ENCODE assay signal across 1 cellular context in the genomic region with DNA sequence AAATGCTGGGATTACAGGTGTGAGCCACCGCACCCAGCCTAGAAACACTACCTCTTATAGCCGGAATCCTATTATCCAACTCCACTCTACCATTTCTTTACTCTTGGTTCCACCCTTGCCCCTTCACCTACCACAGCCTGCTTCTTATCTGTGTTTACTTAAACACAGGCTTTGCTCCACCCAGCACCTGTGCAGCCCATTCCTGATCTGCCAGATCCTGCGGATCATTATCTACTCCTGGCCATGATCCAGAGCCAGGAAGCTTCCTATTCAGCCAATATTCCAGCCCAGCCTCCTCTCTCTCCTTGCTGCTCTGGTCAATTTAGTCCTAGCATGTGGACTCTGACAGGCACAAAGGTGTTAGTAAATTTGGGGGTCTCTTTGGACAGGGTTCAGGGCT.
A peak's percentile ranks its signal among the peaks of the same experiment; 100 is the strongest.
TF ChIP-seq lines count a peak whose summit lies in the region.

No MANE protein-coding gene starts in this region.

TF ChIP-seq in HepG2, 621 proteins besides CTCF, POLR2A, EP300 and RAD21 (continued from another document and continues in another):
- TF ChIP-seq, protein P1, sequence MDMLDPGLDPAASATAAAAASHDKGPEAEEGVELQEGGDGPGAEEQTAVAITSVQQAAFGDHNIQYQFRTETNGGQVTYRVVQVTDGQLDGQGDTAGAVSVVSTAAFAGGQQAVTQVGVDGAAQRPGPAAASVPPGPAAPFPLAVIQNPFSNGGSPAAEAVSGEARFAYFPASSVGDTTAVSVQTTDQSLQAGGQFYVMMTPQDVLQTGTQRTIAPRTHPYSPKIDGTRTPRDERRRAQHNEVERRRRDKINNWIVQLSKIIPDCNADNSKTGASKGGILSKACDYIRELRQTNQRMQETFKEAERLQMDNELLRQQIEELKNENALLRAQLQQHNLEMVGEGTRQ (IDR thresholded peaks at IDR 0.05; ENCODE audit: low read depth, low read length) = no peak
- TF ChIP-seq, protein P1 (CRISPR knock-in tag; IDR thresholded peaks at IDR 0.05; ENCODE audit: borderline replicate concordance) = no peak
- TF ChIP-seq STAT5B (CRISPR knock-in tag; IDR thresholded peaks at IDR 0.05) (no peak), RXRB (CRISPR knock-in tag; IDR thresholded peaks at IDR 0.05; ENCODE audit: borderline replicate concordance) (peak; percentile 90), ZNF124 (CRISPR knock-in tag; IDR thresholded peaks at IDR 0.05) (no peak), ZNF33A (CRISPR knock-in tag; IDR thresholded peaks at IDR 0.05; ENCODE audit: borderline replicate concordance) (no peak), CHCHD3 (CRISPR knock-in tag; IDR thresholded peaks at IDR 0.05) (no peak), THAP11 (CRISPR knock-in tag; IDR thresholded peaks at IDR 0.05) (no peak), ZNF263 (CRISPR knock-in tag; IDR thresholded peaks at IDR 0.05) (no peak), NR2F2 (IDR thresholded peaks at IDR 0.05; ENCODE audit: borderline replicate concordance, low read depth) (peak; percentile 47; the same call in 1 of the 2 replicates), FOXA1 (IDR thresholded peaks at IDR 0.05) (no peak), FOXA1 (CRISPR knock-in tag; IDR thresholded peaks at IDR 0.05) (peak; percentile 84), FOXO1 (CRISPR knock-in tag; IDR thresholded peaks at IDR 0.05) (peak; percentile 52; the same call in 1 of the 2 replicates), ZNF644 (CRISPR knock-in tag; IDR thresholded peaks at IDR 0.05; ENCODE audit: low read depth) (peak; percentile 87), KLF11 (CRISPR knock-in tag; IDR thresholded peaks at IDR 0.05) (no peak), PITX1 (CRISPR knock-in tag; IDR thresholded peaks at IDR 0.05) (peak; percentile 40; the same call in 1 of the 2 replicates), HOXD1 (CRISPR knock-in tag; IDR thresholded peaks at IDR 0.05) (no peak), CREM (IDR thresholded peaks at IDR 0.05) (peak; percentile 40; the same call in 1 of the 2 replicates), CREM (CRISPR knock-in tag; IDR thresholded peaks at IDR 0.05) (no peak), RBM39 (IDR thresholded peaks at IDR 0.05; ENCODE audit: low read depth, low read length, poor library complexity, severe bottlenecking) (no peak), GATAD2A (CRISPR knock-in tag; IDR thresholded peaks at IDR 0.05) (peak; percentile 84), ZNF737 (CRISPR knock-in tag; IDR thresholded peaks at IDR 0.05; ENCODE audit: borderline replicate concordance) (no peak), MLLT10 (CRISPR knock-in tag; IDR thresholded peaks at IDR 0.05) (no peak), XBP1 (CRISPR knock-in tag; IDR thresholded peaks at IDR 0.05) (no peak), ELF3 (CRISPR knock-in tag; IDR thresholded peaks at IDR 0.05) (peak; percentile 23; the same call in 1 of the 2 replicates), SSRP1 (CRISPR knock-in tag; IDR thresholded peaks at IDR 0.05) (no peak), SIX4 (CRISPR knock-in tag; IDR thresholded peaks at IDR 0.05) (peak; percentile 35; the same call in 1 of the 2 replicates), TCF7 (IDR thresholded peaks at IDR 0.05; ENCODE audit: low read depth) (peak; percentile 66), TEAD3 (CRISPR knock-in tag; optimal IDR thresholded peaks at IDR 0.05; ENCODE audit: borderline replicate concordance) (peak; percentile 29), ZNF460 (CRISPR knock-in tag; IDR thresholded peaks at IDR 0.05; ENCODE audit: borderline replicate concordance) (no peak), ZNF605 (CRISPR knock-in tag; IDR thresholded peaks at IDR 0.05) (peak; percentile 48; the same call in 1 of the 2 replicates), FOSL2 (CRISPR knock-in tag; IDR thresholded peaks at IDR 0.05) (0 out of 2 replicates have a peak, but pooled peaks have one; percentile 34), ZNF205 (CRISPR knock-in tag; IDR thresholded peaks at IDR 0.05) (no peak), ZNF878 (CRISPR knock-in tag; IDR thresholded peaks at IDR 0.05) (no peak), REPIN1 (CRISPR knock-in tag; IDR thresholded peaks at IDR 0.05; ENCODE audit: borderline replicate concordance, low read depth) (peak; percentile 59; the same call in 1 of the 2 replicates), TAF1 (CRISPR knock-in tag; IDR thresholded peaks at IDR 0.05) (no peak), ATF7 (IDR thresholded peaks at IDR 0.05) (no peak), ATF7 (CRISPR knock-in tag; IDR thresholded peaks at IDR 0.05) (no peak), KDM2A (CRISPR knock-in tag; IDR thresholded peaks at IDR 0.05; ENCODE audit: borderline replicate concordance, low read depth) (no peak), ZKSCAN1 (IDR thresholded peaks at IDR 0.05; ENCODE audit: low read length) (no peak), ZNF547 (CRISPR knock-in tag; IDR thresholded peaks at IDR 0.05) (0 out of 2 replicates have a peak, but pooled peaks have one; percentile 37), POGZ (CRISPR knock-in tag; IDR thresholded peaks at IDR 0.05) (peak; percentile 29; the same call in 1 of the 2 replicates), MYC (CRISPR knock-in tag; IDR thresholded peaks at IDR 0.05; ENCODE audit: borderline replicate concordance) (no peak), ZNF720 (CRISPR knock-in tag; IDR thresholded peaks at IDR 0.05) (no peak), KAT8 (CRISPR knock-in tag; IDR thresholded peaks at IDR 0.05) (0 out of 2 replicates have a peak, but pooled peaks have one; percentile 13), NFYB (CRISPR knock-in tag; IDR thresholded peaks at IDR 0.05) (0 out of 2 replicates have a peak, but pooled peaks have one; percentile 18), TARDBP (CRISPR knock-in tag; IDR thresholded peaks at IDR 0.05) (peak; percentile 45; the same call in 1 of the 2 replicates), ARHGAP35 (CRISPR knock-in tag; IDR thresholded peaks at IDR 0.05; ENCODE audit: borderline replicate concordance) (no peak), AHR (CRISPR knock-in tag; IDR thresholded peaks at IDR 0.05) (no peak), MEIS2 (CRISPR knock-in tag; IDR thresholded peaks at IDR 0.05) (no peak), HNF4G (IDR thresholded peaks at IDR 0.05; ENCODE audit: borderline replicate concordance, low read depth, low read length) (no peak), HNF4G (CRISPR knock-in tag; IDR thresholded peaks at IDR 0.05; ENCODE audit: borderline replicate concordance, low read depth) (no peak), RXRA (CRISPR knock-in tag; IDR thresholded peaks at IDR 0.05) (peak; percentile 81; the same call in 1 of the 2 replicates)
- TF ChIP-seq, protein P2, sequence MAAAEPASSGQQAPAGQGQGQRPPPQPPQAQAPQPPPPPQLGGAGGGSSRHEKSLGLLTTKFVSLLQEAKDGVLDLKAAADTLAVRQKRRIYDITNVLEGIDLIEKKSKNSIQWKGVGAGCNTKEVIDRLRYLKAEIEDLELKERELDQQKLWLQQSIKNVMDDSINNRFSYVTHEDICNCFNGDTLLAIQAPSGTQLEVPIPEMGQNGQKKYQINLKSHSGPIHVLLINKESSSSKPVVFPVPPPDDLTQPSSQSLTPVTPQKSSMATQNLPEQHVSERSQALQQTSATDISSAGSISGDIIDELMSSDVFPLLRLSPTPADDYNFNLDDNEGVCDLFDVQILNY (CRISPR knock-in tag; conservative IDR thresholded peaks at IDR 0.05) = no peak
- TF ChIP-seq, protein P3, sequence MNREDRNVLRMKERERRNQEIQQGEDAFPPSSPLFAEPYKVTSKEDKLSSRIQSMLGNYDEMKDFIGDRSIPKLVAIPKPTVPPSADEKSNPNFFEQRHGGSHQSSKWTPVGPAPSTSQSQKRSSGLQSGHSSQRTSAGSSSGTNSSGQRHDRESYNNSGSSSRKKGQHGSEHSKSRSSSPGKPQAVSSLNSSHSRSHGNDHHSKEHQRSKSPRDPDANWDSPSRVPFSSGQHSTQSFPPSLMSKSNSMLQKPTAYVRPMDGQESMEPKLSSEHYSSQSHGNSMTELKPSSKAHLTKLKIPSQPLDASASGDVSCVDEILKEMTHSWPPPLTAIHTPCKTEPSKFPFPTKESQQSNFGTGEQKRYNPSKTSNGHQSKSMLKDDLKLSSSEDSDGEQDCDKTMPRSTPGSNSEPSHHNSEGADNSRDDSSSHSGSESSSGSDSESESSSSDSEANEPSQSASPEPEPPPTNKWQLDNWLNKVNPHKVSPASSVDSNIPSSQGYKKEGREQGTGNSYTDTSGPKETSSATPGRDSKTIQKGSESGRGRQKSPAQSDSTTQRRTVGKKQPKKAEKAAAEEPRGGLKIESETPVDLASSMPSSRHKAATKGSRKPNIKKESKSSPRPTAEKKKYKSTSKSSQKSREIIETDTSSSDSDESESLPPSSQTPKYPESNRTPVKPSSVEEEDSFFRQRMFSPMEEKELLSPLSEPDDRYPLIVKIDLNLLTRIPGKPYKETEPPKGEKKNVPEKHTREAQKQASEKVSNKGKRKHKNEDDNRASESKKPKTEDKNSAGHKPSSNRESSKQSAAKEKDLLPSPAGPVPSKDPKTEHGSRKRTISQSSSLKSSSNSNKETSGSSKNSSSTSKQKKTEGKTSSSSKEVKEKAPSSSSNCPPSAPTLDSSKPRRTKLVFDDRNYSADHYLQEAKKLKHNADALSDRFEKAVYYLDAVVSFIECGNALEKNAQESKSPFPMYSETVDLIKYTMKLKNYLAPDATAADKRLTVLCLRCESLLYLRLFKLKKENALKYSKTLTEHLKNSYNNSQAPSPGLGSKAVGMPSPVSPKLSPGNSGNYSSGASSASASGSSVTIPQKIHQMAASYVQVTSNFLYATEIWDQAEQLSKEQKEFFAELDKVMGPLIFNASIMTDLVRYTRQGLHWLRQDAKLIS (CRISPR knock-in tag; IDR thresholded peaks at IDR 0.05) = no peak
- TF ChIP-seq, protein P4, sequence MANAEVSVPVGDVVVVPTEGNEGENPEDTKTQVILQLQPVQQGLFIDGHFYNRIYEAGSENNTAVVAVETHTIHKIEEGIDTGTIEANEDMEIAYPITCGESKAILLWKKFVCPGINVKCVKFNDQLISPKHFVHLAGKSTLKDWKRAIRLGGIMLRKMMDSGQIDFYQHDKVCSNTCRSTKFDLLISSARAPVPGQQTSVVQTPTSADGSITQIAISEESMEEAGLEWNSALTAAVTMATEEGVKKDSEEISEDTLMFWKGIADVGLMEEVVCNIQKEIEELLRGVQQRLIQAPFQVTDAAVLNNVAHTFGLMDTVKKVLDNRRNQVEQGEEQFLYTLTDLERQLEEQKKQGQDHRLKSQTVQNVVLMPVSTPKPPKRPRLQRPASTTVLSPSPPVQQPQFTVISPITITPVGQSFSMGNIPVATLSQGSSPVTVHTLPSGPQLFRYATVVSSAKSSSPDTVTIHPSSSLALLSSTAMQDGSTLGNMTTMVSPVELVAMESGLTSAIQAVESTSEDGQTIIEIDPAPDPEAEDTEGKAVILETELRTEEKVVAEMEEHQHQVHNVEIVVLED (CRISPR knock-in tag; IDR thresholded peaks at IDR 0.05; ENCODE audit: borderline replicate concordance) = no peak
- TF ChIP-seq, protein P5, sequence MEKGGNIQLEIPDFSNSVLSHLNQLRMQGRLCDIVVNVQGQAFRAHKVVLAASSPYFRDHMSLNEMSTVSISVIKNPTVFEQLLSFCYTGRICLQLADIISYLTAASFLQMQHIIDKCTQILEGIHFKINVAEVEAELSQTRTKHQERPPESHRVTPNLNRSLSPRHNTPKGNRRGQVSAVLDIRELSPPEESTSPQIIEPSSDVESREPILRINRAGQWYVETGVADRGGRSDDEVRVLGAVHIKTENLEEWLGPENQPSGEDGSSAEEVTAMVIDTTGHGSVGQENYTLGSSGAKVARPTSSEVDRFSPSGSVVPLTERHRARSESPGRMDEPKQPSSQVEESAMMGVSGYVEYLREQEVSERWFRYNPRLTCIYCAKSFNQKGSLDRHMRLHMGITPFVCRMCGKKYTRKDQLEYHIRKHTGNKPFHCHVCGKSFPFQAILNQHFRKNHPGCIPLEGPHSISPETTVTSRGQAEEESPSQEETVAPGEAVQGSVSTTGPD (CRISPR knock-in tag; IDR thresholded peaks at IDR 0.05) = peak; percentile 72; the same call in 1 of the 2 replicates
- TF ChIP-seq, protein P6, sequence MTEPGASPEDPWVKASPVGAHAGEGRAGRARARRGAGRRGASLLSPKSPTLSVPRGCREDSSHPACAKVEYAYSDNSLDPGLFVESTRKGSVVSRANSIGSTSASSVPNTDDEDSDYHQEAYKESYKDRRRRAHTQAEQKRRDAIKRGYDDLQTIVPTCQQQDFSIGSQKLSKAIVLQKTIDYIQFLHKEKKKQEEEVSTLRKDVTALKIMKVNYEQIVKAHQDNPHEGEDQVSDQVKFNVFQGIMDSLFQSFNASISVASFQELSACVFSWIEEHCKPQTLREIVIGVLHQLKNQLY (CRISPR knock-in tag; IDR thresholded peaks at IDR 0.05) = 0 out of 2 replicates have a peak, but pooled peaks have one; percentile 52
- TF ChIP-seq, protein P7, sequence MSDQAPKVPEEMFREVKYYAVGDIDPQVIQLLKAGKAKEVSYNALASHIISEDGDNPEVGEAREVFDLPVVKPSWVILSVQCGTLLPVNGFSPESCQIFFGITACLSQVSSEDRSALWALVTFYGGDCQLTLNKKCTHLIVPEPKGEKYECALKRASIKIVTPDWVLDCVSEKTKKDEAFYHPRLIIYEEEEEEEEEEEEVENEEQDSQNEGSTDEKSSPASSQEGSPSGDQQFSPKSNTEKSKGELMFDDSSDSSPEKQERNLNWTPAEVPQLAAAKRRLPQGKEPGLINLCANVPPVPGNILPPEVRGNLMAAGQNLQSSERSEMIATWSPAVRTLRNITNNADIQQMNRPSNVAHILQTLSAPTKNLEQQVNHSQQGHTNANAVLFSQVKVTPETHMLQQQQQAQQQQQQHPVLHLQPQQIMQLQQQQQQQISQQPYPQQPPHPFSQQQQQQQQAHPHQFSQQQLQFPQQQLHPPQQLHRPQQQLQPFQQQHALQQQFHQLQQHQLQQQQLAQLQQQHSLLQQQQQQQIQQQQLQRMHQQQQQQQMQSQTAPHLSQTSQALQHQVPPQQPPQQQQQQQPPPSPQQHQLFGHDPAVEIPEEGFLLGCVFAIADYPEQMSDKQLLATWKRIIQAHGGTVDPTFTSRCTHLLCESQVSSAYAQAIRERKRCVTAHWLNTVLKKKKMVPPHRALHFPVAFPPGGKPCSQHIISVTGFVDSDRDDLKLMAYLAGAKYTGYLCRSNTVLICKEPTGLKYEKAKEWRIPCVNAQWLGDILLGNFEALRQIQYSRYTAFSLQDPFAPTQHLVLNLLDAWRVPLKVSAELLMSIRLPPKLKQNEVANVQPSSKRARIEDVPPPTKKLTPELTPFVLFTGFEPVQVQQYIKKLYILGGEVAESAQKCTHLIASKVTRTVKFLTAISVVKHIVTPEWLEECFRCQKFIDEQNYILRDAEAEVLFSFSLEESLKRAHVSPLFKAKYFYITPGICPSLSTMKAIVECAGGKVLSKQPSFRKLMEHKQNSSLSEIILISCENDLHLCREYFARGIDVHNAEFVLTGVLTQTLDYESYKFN (CRISPR knock-in tag; conservative IDR thresholded peaks at IDR 0.05) = peak; percentile 56
- TF ChIP-seq, protein P8, sequence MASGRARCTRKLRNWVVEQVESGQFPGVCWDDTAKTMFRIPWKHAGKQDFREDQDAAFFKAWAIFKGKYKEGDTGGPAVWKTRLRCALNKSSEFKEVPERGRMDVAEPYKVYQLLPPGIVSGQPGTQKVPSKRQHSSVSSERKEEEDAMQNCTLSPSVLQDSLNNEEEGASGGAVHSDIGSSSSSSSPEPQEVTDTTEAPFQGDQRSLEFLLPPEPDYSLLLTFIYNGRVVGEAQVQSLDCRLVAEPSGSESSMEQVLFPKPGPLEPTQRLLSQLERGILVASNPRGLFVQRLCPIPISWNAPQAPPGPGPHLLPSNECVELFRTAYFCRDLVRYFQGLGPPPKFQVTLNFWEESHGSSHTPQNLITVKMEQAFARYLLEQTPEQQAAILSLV (CRISPR knock-in tag; IDR thresholded peaks at IDR 0.05; ENCODE audit: borderline replicate concordance) = no peak
